In the genomic region with DNA sequence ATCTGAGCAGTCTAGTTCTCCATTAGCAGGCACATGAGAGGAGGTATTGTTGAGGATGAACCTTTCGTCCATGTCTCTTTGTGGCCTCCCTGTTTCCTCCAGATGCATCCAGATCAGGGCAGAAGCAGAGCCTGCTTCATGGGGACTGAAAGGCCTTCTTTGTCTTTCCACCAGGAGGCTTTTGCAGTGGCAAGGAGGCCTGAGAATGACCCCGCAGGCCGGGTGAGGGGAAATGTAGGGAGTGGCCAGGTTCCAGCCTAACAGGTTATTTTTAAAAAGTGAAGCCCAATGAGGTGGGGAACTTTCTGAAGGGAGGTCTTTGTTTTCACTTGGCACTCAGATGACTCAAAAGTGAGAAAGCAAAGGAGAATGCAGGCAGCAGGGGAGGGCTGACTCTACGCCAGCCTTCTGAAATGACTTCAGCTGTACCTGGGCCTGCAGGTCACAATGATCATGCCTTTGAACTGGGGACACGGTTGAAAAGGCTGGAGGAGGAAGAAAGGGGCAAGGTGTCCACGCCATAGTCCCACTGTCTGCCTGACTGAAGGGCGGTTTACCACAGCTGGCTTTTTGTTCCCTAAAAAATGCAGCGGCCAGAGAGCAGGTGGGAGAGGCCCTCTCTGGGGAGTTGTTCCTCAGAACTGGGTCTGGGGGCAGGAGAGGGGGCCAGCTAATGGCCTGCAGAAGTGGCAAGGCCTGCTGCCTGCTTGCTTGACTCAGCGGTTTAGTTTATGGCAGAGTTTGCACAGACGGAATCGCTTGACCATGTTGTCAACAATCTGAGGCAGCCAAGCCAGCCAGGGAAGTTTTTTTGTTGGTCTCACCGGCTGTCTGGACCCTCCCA, we compare ENCODE assay signal across 1 cellular context.
A peak's percentile ranks its signal among the peaks of the same experiment; 100 is the strongest.
TF ChIP-seq lines count a peak whose summit lies in the region.

No MANE protein-coding gene starts in this region.

TF ChIP-seq in A549, 52 proteins besides CTCF, POLR2A, EP300 and RAD21 (continued from another document):
- TF ChIP-seq, protein P1, sequence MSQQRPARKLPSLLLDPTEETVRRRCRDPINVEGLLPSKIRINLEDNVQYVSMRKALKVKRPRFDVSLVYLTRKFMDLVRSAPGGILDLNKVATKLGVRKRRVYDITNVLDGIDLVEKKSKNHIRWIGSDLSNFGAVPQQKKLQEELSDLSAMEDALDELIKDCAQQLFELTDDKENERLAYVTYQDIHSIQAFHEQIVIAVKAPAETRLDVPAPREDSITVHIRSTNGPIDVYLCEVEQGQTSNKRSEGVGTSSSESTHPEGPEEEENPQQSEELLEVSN (IDR thresholded peaks at IDR 0.05; ENCODE audit: borderline replicate concordance, low read depth) = no peak
- TF ChIP-seq EHF (CRISPR knock-in tag; IDR thresholded peaks at IDR 0.05) (no peak), CHD2 (IDR thresholded peaks at IDR 0.05; ENCODE audit: low read length, partially characterized antibody) (no peak), JUNB (IDR thresholded peaks at IDR 0.05) (0 out of 2 replicates have a peak, but pooled peaks have one; percentile 34), JUN (IDR thresholded peaks at IDR 0.05) (0 out of 5 replicates have a peak, but pooled peaks of 1 of the 2 experiments have one; percentile 14), GATA3 (IDR thresholded peaks at IDR 0.05; ENCODE audit: borderline replicate concordance) (no peak), FOSL2 (IDR thresholded peaks at IDR 0.05) (0 out of 2 replicates have a peak, but pooled peaks have one; percentile 20), FOSL2 (CRISPR knock-in tag; IDR thresholded peaks at IDR 0.05) (peak; percentile 43; the same call in 1 of the 2 replicates), ZC3H11A (IDR thresholded peaks at IDR 0.05) (no peak), ZNF302 (CRISPR knock-in tag; IDR thresholded peaks at IDR 0.05) (no peak), SMC3 (IDR thresholded peaks at IDR 0.05) (no peak), ESRRA (IDR thresholded peaks at IDR 0.05; ENCODE audit: borderline replicate concordance, low read length) (no peak)
- TF ChIP-seq, protein P2, sequence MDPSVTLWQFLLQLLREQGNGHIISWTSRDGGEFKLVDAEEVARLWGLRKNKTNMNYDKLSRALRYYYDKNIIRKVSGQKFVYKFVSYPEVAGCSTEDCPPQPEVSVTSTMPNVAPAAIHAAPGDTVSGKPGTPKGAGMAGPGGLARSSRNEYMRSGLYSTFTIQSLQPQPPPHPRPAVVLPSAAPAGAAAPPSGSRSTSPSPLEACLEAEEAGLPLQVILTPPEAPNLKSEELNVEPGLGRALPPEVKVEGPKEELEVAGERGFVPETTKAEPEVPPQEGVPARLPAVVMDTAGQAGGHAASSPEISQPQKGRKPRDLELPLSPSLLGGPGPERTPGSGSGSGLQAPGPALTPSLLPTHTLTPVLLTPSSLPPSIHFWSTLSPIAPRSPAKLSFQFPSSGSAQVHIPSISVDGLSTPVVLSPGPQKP (IDR thresholded peaks at IDR 0.05; ENCODE audit: low read depth, low read length) = no peak
- TF ChIP-seq, protein P3, sequence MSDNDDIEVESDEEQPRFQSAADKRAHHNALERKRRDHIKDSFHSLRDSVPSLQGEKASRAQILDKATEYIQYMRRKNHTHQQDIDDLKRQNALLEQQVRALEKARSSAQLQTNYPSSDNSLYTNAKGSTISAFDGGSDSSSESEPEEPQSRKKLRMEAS (IDR thresholded peaks at IDR 0.05) = no peak
- TF ChIP-seq, protein P4, sequence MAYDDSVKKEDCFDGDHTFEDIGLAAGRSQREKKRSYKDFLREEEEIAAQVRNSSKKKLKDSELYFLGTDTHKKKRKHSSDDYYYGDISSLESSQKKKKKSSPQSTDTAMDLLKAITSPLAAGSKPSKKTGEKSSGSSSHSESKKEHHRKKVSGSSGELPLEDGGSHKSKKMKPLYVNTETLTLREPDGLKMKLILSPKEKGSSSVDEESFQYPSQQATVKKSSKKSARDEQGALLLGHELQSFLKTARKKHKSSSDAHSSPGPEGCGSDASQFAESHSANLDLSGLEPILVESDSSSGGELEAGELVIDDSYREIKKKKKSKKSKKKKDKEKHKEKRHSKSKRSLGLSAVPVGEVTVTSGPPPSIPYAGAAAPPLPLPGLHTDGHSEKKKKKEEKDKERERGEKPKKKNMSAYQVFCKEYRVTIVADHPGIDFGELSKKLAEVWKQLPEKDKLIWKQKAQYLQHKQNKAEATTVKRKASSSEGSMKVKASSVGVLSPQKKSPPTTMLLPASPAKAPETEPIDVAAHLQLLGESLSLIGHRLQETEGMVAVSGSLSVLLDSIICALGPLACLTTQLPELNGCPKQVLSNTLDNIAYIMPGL (CRISPR knock-in tag; IDR thresholded peaks at IDR 0.05; ENCODE audit: borderline replicate concordance) = no peak
